9 cellular contexts compared by ENCODE assay signal in genomic region chr2:212892193-212892592, GRCh38.
DNase-seq lines count a peak whose midpoint lies in the region; ATAC-seq and TF ChIP-seq lines count a peak whose summit lies in the region.
"Had no signal": no experiment of that assay in that cellular context is flagged by ENCODE, and none has a peak within 500 bp of the region (broad histone marks: within the 10 kb centered on the region; RNA-seq: fewer than 3 reads in every experiment).

No MANE protein-coding gene starts in this region.

- CTCF ChIA-PET in CD8-positive, alpha-beta T cell (lab: Charles Lee), result interaction anchor here (1.0 to 1.4 kb wide), 3 partner anchors 10 to 119 kb away, joined by 3 to 4 read pairs (median 4); no protein-coding TSS in a partner anchor

- H4K91ac ChIP-seq in mesenchymal stem cell (ENCODE audit: low read length), result no peak overlapping the region

- WGBS in mesenchymal stem cell, result 72% methylated on average over 3 of the region's 3 CpGs
- 43 to 70% (median 54%) methylated on average over 3 of the region's 3 CpGs for WGBS in spleen, 5 donors

- H2AFZ ChIP-seq in mesenchymal stem cell (ENCODE audit: low read depth, low read length), result no peak overlapping the region

- no peak overlapping the region for H3K4me3 Mint-ChIP-seq in CD8-positive, alpha-beta T cell

- no peak overlapping the region for H2AK5ac ChIP-seq in mesenchymal stem cell (ENCODE audit: low read length, severe bottlenecking)

- no peak overlapping the region for H3K14ac ChIP-seq in mesenchymal stem cell (ENCODE audit: low read length in 2 of 2)

- H2BK12ac ChIP-seq in mesenchymal stem cell (ENCODE audit: low read length in 2 of 2), result no peak overlapping the region

- POLR2A ChIA-PET in CD8-positive, alpha-beta T cell (lab: Charles Lee), result interaction anchor here (0.9 kb wide), 1 partner anchor 25 kb away, joined by 3 read pairs; no protein-coding TSS in a partner anchor

- no peak overlapping the region for H3K23ac ChIP-seq in mesenchymal stem cell (ENCODE audit: low read length in 2 of 2)

- TF ChIP-seq CTCF in astrocyte of the cerebellum (IDR thresholded peaks at IDR 0.05; ENCODE audit: low read depth, low read length, missing control alignments), result peak; percentile 51
- TF ChIP-seq CTCF in spleen (IDR thresholded peaks at IDR 0.05 in 8 of 11, conservative IDR thresholded peaks at IDR 0.05 in 3 of 11), result no peak
- TF ChIP-seq CTCF in CD8-positive, alpha-beta T cell (IDR thresholded peaks at IDR 0.05), result no peak

- H3K9me3 ChIP-seq in mesenchymal stem cell (ENCODE audit: control insufficient read depth, low read length), result no peaks in the 10 kb centered on the region
- no peaks in the 10 kb centered on the region for H3K9me3 ChIP-seq in spleen
- no peaks in the 10 kb centered on the region for H3K9me3 ChIP-seq in CD8-positive, alpha-beta T cell (ENCODE audit: low read length)

- H3K4me1 ChIP-seq in mesenchymal stem cell (ENCODE audit: control insufficient read depth, insufficient read depth, low read depth, low read length) (no peaks in the 10 kb centered on the region), spleen (no peaks in the 10 kb centered on the region)
- no peaks in the 10 kb centered on the region for H3K4me1 ChIP-seq in CD8-positive, alpha-beta T cell (ENCODE audit: insufficient read depth, low read length)

- H3K18ac ChIP-seq in mesenchymal stem cell (ENCODE audit: low read depth in 1 of 2, low read length in 2 of 2), result no peak overlapping the region

- no peaks in the 10 kb centered on the region for H3K36me3 ChIP-seq in mesenchymal stem cell (ENCODE audit: control insufficient read depth in 1 of 2, insufficient read depth in 2 of 2, low read depth in 1 of 2, low read length in 2 of 2)
- H3K36me3 ChIP-seq in spleen, result no peaks in the 10 kb centered on the region
- H3K36me3 ChIP-seq in CD8-positive, alpha-beta T cell (ENCODE audit: insufficient read depth, low read length), result no peaks in the 10 kb centered on the region

- no peak overlapping the region for H3K4me2 ChIP-seq in mesenchymal stem cell (ENCODE audit: low read length, poor library complexity, severe bottlenecking)

- ATAC-seq in CD8-positive, alpha-beta T cell, result no peak

- H3K4ac ChIP-seq in mesenchymal stem cell (ENCODE audit: low read depth in 1 of 2, low read length in 2 of 2), result no peak overlapping the region

- H2BK120ac ChIP-seq in mesenchymal stem cell (ENCODE audit: low read depth, low read length), result no peak overlapping the region

- H3K36me3 Mint-ChIP-seq in CD8-positive, alpha-beta T cell, result no peaks in the 10 kb centered on the region

- H2BK15ac ChIP-seq in mesenchymal stem cell (ENCODE audit: low read depth, poor library complexity, severe bottlenecking), result no peak overlapping the region

- H3K4me1 Mint-ChIP-seq in CD8-positive, alpha-beta T cell (ENCODE audit: low read depth), result peaks cover 4% of the 10 kb centered on the region

- H4K8ac ChIP-seq in mesenchymal stem cell (ENCODE audit: low read length), result no peak overlapping the region

- H3K27me3 Mint-ChIP-seq in CD8-positive, alpha-beta T cell (ENCODE audit: low read depth), result no peaks in the 10 kb centered on the region

- H3K27me3 ChIP-seq in mesenchymal stem cell (ENCODE audit: control insufficient read depth in 1 of 2, insufficient read depth in 1 of 2, low read length in 2 of 2) (no peaks in the 10 kb centered on the region), spleen (replicated peaks in 1 of 7) (no peaks in the 10 kb centered on the region)
- H3K27me3 ChIP-seq in CD8-positive, alpha-beta T cell (ENCODE audit: insufficient read depth, low read length), result no peaks in the 10 kb centered on the region

- TF ChIP-seq POLR2A in spleen (IDR thresholded peaks at IDR 0.05), result no peak

- intact Hi-C loops in spleen (cut with DNase I; ENCODE audit: low total_unique reads), result no loop called here
- intact Hi-C loops in CD8-positive, alpha-beta T cell (cut with DNase I, micrococcal nuclease), result no loop called here

- H2BK5ac ChIP-seq in mesenchymal stem cell (ENCODE audit: low read depth, low read length, poor library complexity, severe bottlenecking), result no peak overlapping the region

- no peaks in the 10 kb centered on the region for H3K9me3 Mint-ChIP-seq in CD8-positive, alpha-beta T cell

- in situ Hi-C loops in KBM-7 (cut with MboI; ENCODE audit: low pct_unique_long_range_greater_than_20kb, low sequenced_read_pairs), result no loop called here
- in situ Hi-C loops in astrocyte of the cerebellum (cut with HindIII; ENCODE audit: low sequenced_read_pairs), result no loop called here

- no peak overlapping the region for H3K9ac ChIP-seq in mesenchymal stem cell (ENCODE audit: low read length)

- no peak overlapping the region for H3K27ac Mint-ChIP-seq in CD8-positive, alpha-beta T cell

- H3K27ac ChIP-seq in mesenchymal stem cell (ENCODE audit: low read length, poor library complexity, severe bottlenecking), result no peak overlapping the region
- no peak overlapping the region for H3K27ac ChIP-seq in spleen
- no peak overlapping the region for H3K27ac ChIP-seq in CD8-positive, alpha-beta T cell (ENCODE audit: low read depth, low read length)

- peak; percentile 61 for DNase-seq in EH (ENCODE audit: low read depth)
- peak; percentile 71 for DNase-seq in KBM-7
- DNase-seq in astrocyte of the cerebellum (ENCODE audit: low read depth), result peak; percentile 22
- peak; percentile 32 for DNase-seq in mesenchymal stem cell
- DNase-seq in activated naive CD4-positive, alpha-beta T cell (lab: John Stamatoyannopoulos, UW), result no peak
- DNase-seq in spleen, result no peak
- DNase-seq in CD8-positive, alpha-beta T cell, result no peak
- no peak for DNase-seq in putamen (ENCODE audit: low spot score)
- DNase-seq: activated CD4-positive, alpha-beta T cell treated with anti-CD3 and anti-CD28 coated beads for 4 hours had no signal

- H3K79me1 ChIP-seq in mesenchymal stem cell (replicated peaks; ENCODE audit: low read length, poor library complexity, severe bottlenecking), result no peaks in the 10 kb centered on the region

- no peak overlapping the region for H3K4me3 ChIP-seq in astrocyte of the cerebellum (ENCODE audit: low read depth, low read length)
- H3K4me3 ChIP-seq in mesenchymal stem cell (ENCODE audit: insufficient read depth in 1 of 2, low read depth in 1 of 2, low read length in 2 of 2), result no peak overlapping the region
- H3K4me3 ChIP-seq in spleen, result no peak overlapping the region
- no peak overlapping the region for H3K4me3 ChIP-seq in CD8-positive, alpha-beta T cell (ENCODE audit: low read depth, low read length)

Comparison
In these comparisons a context has a peak if more than half of its experiments do, and no peak if none do; other contexts are left out.
1. DNase-seq: peak in EH (single experiment), KBM-7 (single experiment), astrocyte of the cerebellum (single experiment) and mesenchymal stem cell (single experiment); none in activated naive CD4-positive, alpha-beta T cell (0 of 4), spleen (single experiment), CD8-positive, alpha-beta T cell (0 of 7) and putamen (single experiment).